ENCODE assay signal across 8 cellular contexts in the genomic region with DNA sequence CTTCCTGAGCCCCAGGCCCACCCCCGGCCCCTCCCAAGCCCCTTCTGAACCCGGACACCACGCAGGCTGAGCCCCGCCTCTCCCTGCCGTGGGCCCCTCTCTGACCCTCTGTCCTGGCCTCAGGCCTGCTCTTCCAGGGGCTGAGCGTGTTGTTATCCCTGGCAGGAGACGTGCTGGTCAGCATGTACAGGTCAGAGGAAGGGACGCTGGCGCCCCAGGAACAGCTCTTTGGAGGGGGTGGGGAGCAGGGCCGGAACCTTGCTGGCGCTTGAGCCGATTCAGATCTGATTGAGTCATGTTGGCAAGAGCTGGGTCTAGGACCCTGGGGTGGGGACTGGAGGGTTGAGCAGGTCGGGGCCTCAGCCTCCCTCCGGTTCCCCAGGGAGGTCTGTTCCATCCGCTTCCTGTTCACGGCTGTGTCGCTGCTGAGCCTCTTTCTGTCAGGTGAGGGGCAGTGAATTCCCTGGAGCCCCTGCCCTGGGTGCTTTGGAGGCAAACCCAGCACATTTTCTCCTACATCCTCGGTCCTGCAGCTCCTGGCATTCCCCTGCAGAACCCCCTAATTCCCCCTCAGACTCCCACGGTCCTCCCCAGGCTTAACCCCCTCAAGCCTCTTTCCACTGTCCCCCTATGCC. TPM values are rescaled to one million over a fixed set of nuclear protein-coding genes. Genes with fewer than 3 reads are reported as not detected.
A peak's percentile ranks its signal among the peaks of the same experiment; 100 is the strongest.
DNase-seq lines count a peak whose midpoint lies in the region; ATAC-seq and TF ChIP-seq lines count a peak whose summit lies in the region.

No MANE protein-coding gene starts in this region.

- peak in 7 of 12 donors; percentile 9 to 41 (median 21) for TF ChIP-seq CTCF in heart left ventricle (IDR thresholded peaks at IDR 0.05)
- TF ChIP-seq CTCF in psoas muscle (IDR thresholded peaks at IDR 0.05): peak; percentile 32

- H3K27me3 ChIP-seq in heart left ventricle (no peaks in the 10 kb centered on the region), psoas muscle (ENCODE audit: insufficient read depth in 3 of 3, low read length in 2 of 3) (no peaks in the 10 kb centered on the region)

- DNase-seq in COR-L47 (lab: John Stamatoyannopoulos, UW) (peak; percentile 34), OCI-M1 (lab: John Stamatoyannopoulos, UW) (peak; percentile 84), heart left ventricle (peak; percentile 41 to 74 (median 67)), psoas muscle (peak; percentile 51 to 77), cerebellum (ENCODE audit: low spot score) (no peak), D341Med (ENCODE audit: low spot score) (no peak)

- H3K4me3 ChIP-seq in heart left ventricle (peak overlapping the region; percentile 39 to 68 (median 65)), psoas muscle (peak overlapping the region; percentile 76)

- H3K4me1 ChIP-seq in heart left ventricle (peaks cover 3 to 42% (median 28%) of the 10 kb centered on the region in 12 donors), psoas muscle (peaks cover 14% of the 10 kb centered on the region)

- TF ChIP-seq POLR2A in heart left ventricle (IDR thresholded peaks at IDR 0.05): no peak

- peaks cover 0 to 8% (median 0%) of the 10 kb centered on the region in 9 donors for H3K36me3 ChIP-seq in heart left ventricle
- H3K36me3 ChIP-seq in psoas muscle (ENCODE audit: insufficient read depth in 1 of 2, low read depth in 1 of 2): peaks cover 0 to 15% of the 10 kb centered on the region in 2 donors

- H3K4me3 Mint-ChIP-seq in activated naive CD8-positive, alpha-beta T cell: peak overlapping the region; percentile 78

- ATAC-seq in HG03175 (IDR thresholded peaks at IDR 0.05; ENCODE audit: unreplicated experiment): peak; percentile 18
- ATAC-seq in heart left ventricle: peak; percentile 1 to 15 (median 7)
- peak in 3 of 4 donors; percentile 11 to 31 (median 15) for ATAC-seq in psoas muscle

- H3K36me3 Mint-ChIP-seq in activated naive CD8-positive, alpha-beta T cell: no peaks in the 10 kb centered on the region

- intact Hi-C loops in heart left ventricle (cut with DNase I): loop anchor here in 8 of 10 donors (1.0 to 10.0 kb wide), 6 partner anchors 45 to 153 kb away; partner anchors contain the start of genes CPNE1 (in 8 of the 8), RBM12 (in 8 of the 8), ERGIC3 (in 1 of the 8) and RBM39 (in 1 of the 8)
- intact Hi-C loops in psoas muscle (cut with DNase I): loop anchor here (5.0 kb wide), 1 partner anchor 45 kb away; the partner anchor contains the start of genes CPNE1 (in 2 of the 2) and RBM12 (in 2 of the 2)

- H3K27ac Mint-ChIP-seq in activated naive CD8-positive, alpha-beta T cell: peak overlapping the region; percentile 50

- no peaks in the 10 kb centered on the region for H3K9me3 Mint-ChIP-seq in activated naive CD8-positive, alpha-beta T cell (ENCODE audit: low read depth)

- H3K4me1 Mint-ChIP-seq in activated naive CD8-positive, alpha-beta T cell (ENCODE audit: low read depth): peaks cover 33% of the 10 kb centered on the region

- no peaks in the 10 kb centered on the region for H3K27me3 Mint-ChIP-seq in activated naive CD8-positive, alpha-beta T cell

- 4 to 14% (median 8%) methylated on average over 11 to 19 of the region's 19 CpGs for WGBS in heart left ventricle, 4 donors
- WGBS in psoas muscle, 3 donors: 3 to 4% (median 3%) methylated on average over 17 to 19 of the region's 19 CpGs

- peak overlapping the region in 11 of 12 donors; percentile 74 to 97 (median 82) for H3K27ac ChIP-seq in heart left ventricle
- peak overlapping the region; percentile 91 for H3K27ac ChIP-seq in psoas muscle

- H3K9me3 ChIP-seq in heart left ventricle (no peaks in the 10 kb centered on the region), psoas muscle (no peaks in the 10 kb centered on the region)

RNA-seq across cellular contexts. Expression of gene SPAG4, which starts 1.9 kb away (rescaled TPM):
- total RNA-seq in heart left ventricle (1 to 10 TPM; 1.1 to 6.8 (median 4.5) TPM), psoas muscle (1 to 10 TPM; 1.1 to 2.1 (median 1.4) TPM), cerebellum (0.64 TPM)
- polyA plus RNA-seq in heart left ventricle (1 to 10 TPM; 4.3 to 6.9 TPM), psoas muscle (1 to 10 TPM in 1 of 3 donors, under 1 TPM in 2; 0.49 to 1.1 (median 0.61) TPM)

RNA-seq across cellular contexts. Expression of gene CPNE1, which starts 47.2 kb away (rescaled TPM):
- 10 to 100 TPM; 25.7 to 75.6 (median 56.1) TPM for total RNA-seq in heart left ventricle
- 10 to 100 TPM; 37.8 to 55.4 TPM for polyA plus RNA-seq in heart left ventricle
- total RNA-seq in psoas muscle: 10 to 100 TPM; 55.9 to 75.4 (median 67.1) TPM
- polyA plus RNA-seq in psoas muscle: 10 to 100 TPM; 59.5 to 62.1 (median 61.6) TPM
- total RNA-seq in cerebellum: 56.9 TPM

RNA-seq across cellular contexts. Expression of gene RBM12, which starts 47.2 kb away (rescaled TPM):
- total RNA-seq in heart left ventricle (10 to 100 TPM; 15.8 to 61.7 (median 44.4) TPM), psoas muscle (10 to 100 TPM; 20.8 to 61.5 (median 45.5) TPM), cerebellum (79.5 TPM)
- polyA plus RNA-seq in heart left ventricle (10 to 100 TPM in 1 of 2 donors, 1 to 10 TPM in 1; 7.4 to 26.4 TPM), psoas muscle (10 to 100 TPM in 1 of 3 donors, 1 to 10 TPM in 2; 5.3 to 22.5 (median 8.8) TPM)

Comparison
In these comparisons a context has a peak if more than half of its experiments do, and no peak if none do; other contexts are left out.
1. DNase-seq: peak in COR-L47 (single experiment), OCI-M1 (single experiment), heart left ventricle (5 of 5) and psoas muscle (2 of 2); none in cerebellum (single experiment) and D341Med (single experiment).
2. Peak in every context shown above with its lines, with median percentiles within 50 percentile points of each other: ATAC-seq.